Comparison of ENCODE assay signal across 8 cellular contexts in the genomic region with DNA sequence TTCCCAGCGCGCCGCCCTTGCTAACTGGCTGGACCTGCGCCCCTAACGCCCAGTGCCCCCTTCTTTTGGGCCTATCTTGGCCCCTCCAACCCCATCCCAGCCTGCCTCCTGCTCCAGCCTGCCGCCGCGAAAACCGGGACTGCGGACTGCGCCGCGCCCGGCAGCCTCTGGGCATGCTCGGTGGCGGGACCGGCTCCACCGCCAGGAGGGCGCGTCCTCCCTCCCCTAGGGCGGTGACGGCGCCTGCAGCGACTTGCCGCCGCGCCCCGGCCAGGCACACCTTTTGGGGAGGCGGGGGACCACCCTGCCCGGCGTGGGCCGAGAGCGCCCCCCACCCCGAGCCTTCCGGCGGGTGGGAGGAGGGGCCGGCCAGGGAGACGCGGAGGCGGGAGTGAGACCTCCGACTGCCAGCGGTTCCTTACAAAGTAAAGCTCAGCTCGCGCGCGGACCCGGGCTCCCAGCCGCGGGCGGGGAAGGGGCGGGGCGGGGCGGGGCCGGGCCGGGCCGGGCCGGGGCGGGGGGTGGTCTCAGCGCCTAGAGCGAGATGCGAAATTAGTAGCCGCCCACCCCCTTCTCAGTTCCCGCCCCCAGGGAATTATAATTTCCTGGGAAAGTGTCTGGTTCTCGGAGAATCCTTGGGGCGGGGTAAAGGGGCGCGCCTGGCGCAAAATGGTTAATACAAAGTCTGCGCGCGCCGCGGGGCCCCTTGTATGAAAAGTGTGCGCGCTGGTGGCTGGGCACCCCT.
DNase-seq lines count a peak whose midpoint lies in the region; ATAC-seq and TF ChIP-seq lines count a peak whose summit lies in the region.

No MANE protein-coding gene starts in this region.

- TF ChIP-seq POLR2A in HCT116 (IDR thresholded peaks at IDR 0.05; ENCODE audit: borderline replicate concordance, extremely low read depth, insufficient read depth, insufficient read length), result peak; percentile 84

- 4% methylated on average over 22 of the region's 75 CpGs for WGBS in SK-N-SH (ENCODE audit: low lambda C conversion rate)
- under 1% methylated on average over 75 of the region's 75 CpGs for WGBS in liver

- H3K36me3 ChIP-seq in HCT116 (ENCODE audit: control insufficient read depth in 1 of 2, insufficient read depth in 2 of 2, low read length in 2 of 2), result no peaks in the 10 kb centered on the region; a peak in 1 of 4 replicates
- H3K36me3 ChIP-seq in MG63, result peaks cover 17% of the 10 kb centered on the region
- no peaks in the 10 kb centered on the region for H3K36me3 ChIP-seq in SK-N-SH (replicated peaks in 1 of 2; ENCODE audit: control insufficient read depth in 1 of 2, insufficient read depth in 2 of 2, low read length in 1 of 2)
- H3K36me3 ChIP-seq in liver (ENCODE audit: control insufficient read depth in 4 of 4, insufficient read depth in 3 of 4, low read depth in 1 of 4, low read length in 3 of 4), result no peaks in the 10 kb centered on the region

- H4K20me1 ChIP-seq in HCT116 (ENCODE audit: insufficient read depth) (no peaks in the 10 kb centered on the region), SK-N-SH (ENCODE audit: insufficient read depth) (0 out of 2 replicates have a peak, but pooled peaks cover 6% of the 10 kb centered on the region)

- TF ChIP-seq RAD21 in HCT116 (IDR thresholded peaks at IDR 0.05; ENCODE audit: low read depth) (no peak), SK-N-SH (IDR thresholded peaks at IDR 0.05; ENCODE audit: low read length) (no peak), liver (IDR thresholded peaks at IDR 0.05) (peak in 1 of 2 donors; percentile 29)

- peak overlapping the region; percentile 93 for H3K4me2 ChIP-seq in HCT116 (ENCODE audit: low read length)
- H3K4me2 ChIP-seq in SK-N-SH, result peak overlapping the region; percentile 83

- CTCF ChIA-PET in activated naive CD4-positive, alpha-beta T cell treated with anti-CD3 and anti-CD28 coated beads, Interleukin-2, amount 10 ng/mL, durations not matched to agents 7 days and 5 days (lab: Charles Lee), result no interaction called here
- CTCF ChIA-PET in HCT116 (lab: Charles Lee) (no interaction called here), SK-N-SH (lab: Yijun Ruan, JAX) (interaction anchor here (0.9 to 1.2 kb wide), 2 partner anchors 21 to 40 kb away, joined by 3 read pairs; no protein-coding TSS in a partner anchor)

- no peak overlapping the region for H3K27ac Mint-ChIP-seq in activated naive CD4-positive, alpha-beta T cell treated with anti-CD3 and anti-CD28 coated beads, Interleukin-2, amount 10 ng/mL, durations not matched to agents 7 days and 5 days
- H3K27ac Mint-ChIP-seq in stimulated activated naive CD8-positive, alpha-beta T cell treated with anti-CD3 and anti-CD28 coated beads, Interleukin-15, Interleukin-2, amounts not matched to agents 100 ng/mL and 50 ng/mL, for 24 hours, result no peak overlapping the region

- no TSS peak for BruUV-seq in HCT116 (replicated peaks; lab: Mats Ljungman, UMichigan)

- H3K27ac ChIP-seq in HCT116 (ENCODE audit: low read depth, low read length) (peak overlapping the region; percentile 86), SK-N-SH (ENCODE audit: low read depth in 2 of 2, low read length in 1 of 2) (peak overlapping the region; percentile 88 to 97), liver (ENCODE audit: low read depth in 1 of 2, low read length in 2 of 2) (peak overlapping the region; percentile 88 to 98)

- intact Hi-C loops in HCT116 (cut with micrococcal nuclease), result no loop called here

- H3K27me3 ChIP-seq in HCT116 (ENCODE audit: insufficient read depth, low read length) (no peaks in the 10 kb centered on the region), MG63 (no peaks in the 10 kb centered on the region), SK-N-SH (ENCODE audit: insufficient read depth) (no peaks in the 10 kb centered on the region), liver (ENCODE audit: control insufficient read depth in 4 of 4, insufficient read depth in 4 of 4, low read length in 3 of 4) (no peaks in the 10 kb centered on the region)

- RAD21 ChIA-PET in HCT116 (lab: Charles Lee; ENCODE audit: low non-redundant PET in 1 of 2, low total read pairs in 2 of 2, uncharacterized antibody in 2 of 2, unreplicated experiment in 2 of 2), result no interaction called here

- TF ChIP-seq CTCF in HCT116 (IDR thresholded peaks at IDR 0.05 in 2 of 3, conservative IDR thresholded peaks at IDR 0.05 in 1 of 3; ENCODE audit: borderline replicate concordance in 1 of 3, insufficient read depth in 1 of 3, low read depth in 2 of 3, low read length in 2 of 3), result 0 out of 6 replicates have a peak, but pooled peaks of 1 of the 3 experiments have one; percentile 13
- peak; percentile 29 for TF ChIP-seq CTCF in SK-N-SH (IDR thresholded peaks at IDR 0.05)
- TF ChIP-seq CTCF in liver (IDR thresholded peaks at IDR 0.05; ENCODE audit: low read depth, low read length, missing input control), result peak; percentile 37

- no peaks in the 10 kb centered on the region for H3K9me3 Mint-ChIP-seq in activated naive CD4-positive, alpha-beta T cell treated with anti-CD3 and anti-CD28 coated beads, Interleukin-2, amount 10 ng/mL, durations not matched to agents 7 days and 5 days
- H3K9me3 Mint-ChIP-seq in stimulated activated naive CD8-positive, alpha-beta T cell treated with anti-CD3 and anti-CD28 coated beads, Interleukin-15, Interleukin-2, amounts not matched to agents 100 ng/mL and 50 ng/mL, for 24 hours, result no peaks in the 10 kb centered on the region

- H3K79me2 ChIP-seq in HCT116 (ENCODE audit: insufficient read depth, low read length) (peaks cover 32% of the 10 kb centered on the region), SK-N-SH (ENCODE audit: insufficient read depth) (peaks cover 27% of the 10 kb centered on the region)

- no peak; a peak in 1 of 4 replicates for TF ChIP-seq EP300 in SK-N-SH (IDR thresholded peaks at IDR 0.05; ENCODE audit: borderline replicate concordance in 1 of 2, low read depth in 1 of 2, low read length in 1 of 2)

- peak overlapping the region; percentile 73 for H3K4me3 Mint-ChIP-seq in activated naive CD4-positive, alpha-beta T cell treated with anti-CD3 and anti-CD28 coated beads, Interleukin-2, amount 10 ng/mL, durations not matched to agents 7 days and 5 days
- H3K4me3 Mint-ChIP-seq in stimulated activated naive CD8-positive, alpha-beta T cell treated with anti-CD3 and anti-CD28 coated beads, Interleukin-15, Interleukin-2, amounts not matched to agents 100 ng/mL and 50 ng/mL, for 24 hours, result peak overlapping the region; percentile 83

- H3K4me3 ChIP-seq in HCT116 (replicated peaks in 1 of 2; ENCODE audit: low read depth in 1 of 2, low read length in 2 of 2) (peak overlapping the region; percentile 68 to 79), MG63 (peak overlapping the region; percentile 83), SK-N-SH (ENCODE audit: low read depth in 2 of 2, low read length in 1 of 2) (peak overlapping the region; percentile 83 to 96), liver (ENCODE audit: low read depth in 1 of 3, low read length in 3 of 3) (peak overlapping the region; percentile 81 to 89 (median 85))

- H3K27me3 Mint-ChIP-seq in activated naive CD4-positive, alpha-beta T cell treated with anti-CD3 and anti-CD28 coated beads, Interleukin-2, amount 10 ng/mL, durations not matched to agents 7 days and 5 days, result peaks cover 78% of the 10 kb centered on the region
- H3K27me3 Mint-ChIP-seq in stimulated activated naive CD8-positive, alpha-beta T cell treated with anti-CD3 and anti-CD28 coated beads, Interleukin-15, Interleukin-2, amounts not matched to agents 100 ng/mL and 50 ng/mL, for 24 hours, result peaks cover 70% of the 10 kb centered on the region

- H3K9ac ChIP-seq in HCT116 (ENCODE audit: low read length), result peak overlapping the region; percentile 85
- H3K9ac ChIP-seq in SK-N-SH, result peak overlapping the region; percentile 85
- H3K9ac ChIP-seq in liver (ENCODE audit: low read depth in 1 of 2, low read length in 2 of 2), result peak overlapping the region; percentile 55 to 69

- peaks cover 4% of the 10 kb centered on the region for H3K36me3 Mint-ChIP-seq in activated naive CD4-positive, alpha-beta T cell treated with anti-CD3 and anti-CD28 coated beads, Interleukin-2, amount 10 ng/mL, durations not matched to agents 7 days and 5 days
- no peaks in the 10 kb centered on the region for H3K36me3 Mint-ChIP-seq in stimulated activated naive CD8-positive, alpha-beta T cell treated with anti-CD3 and anti-CD28 coated beads, Interleukin-15, Interleukin-2, amounts not matched to agents 100 ng/mL and 50 ng/mL, for 24 hours (ENCODE audit: low read depth)

- peaks cover 31 to 46% of the 10 kb centered on the region in 2 experiments for H3K4me1 ChIP-seq in HCT116 (ENCODE audit: control insufficient read depth in 1 of 2, insufficient read depth in 2 of 2, low read length in 2 of 2)
- peaks cover 31 to 40% of the 10 kb centered on the region in 2 experiments; a peak in 3 of 4 replicates for H3K4me1 ChIP-seq in SK-N-SH (ENCODE audit: control insufficient read depth in 1 of 2, insufficient read depth in 2 of 2, low read depth in 1 of 2, low read length in 1 of 2)
- peaks cover 0 to 46% (median 27%) of the 10 kb centered on the region in 4 donors for H3K4me1 ChIP-seq in liver (ENCODE audit: control insufficient read depth in 4 of 4, insufficient read depth in 4 of 4, low read length in 3 of 4)

- peak; percentile 69 for ATAC-seq in HCT116

- DNase-seq in activated naive CD4-positive, alpha-beta T cell treated with anti-CD3 and anti-CD28 coated beads, Interleukin-2, amount 10 ng/mL, durations not matched to agents 7 days and 5 days, result peak; percentile 45
- no peak for DNase-seq in activated naive CD4-positive, alpha-beta T cell treated with anti-CD3 and anti-CD28 coated beads, Interleukin-2, amount 50 U/mL, for 16 hours
- peak; percentile 71 for DNase-seq in HCT116 (ENCODE audit: low read depth, low spot score)
- peak; percentile 93 for DNase-seq in MG63
- peak; percentile 87 for DNase-seq in SK-N-SH
- DNase-seq in dermis microvascular lymphatic vessel endothelial cell (ENCODE audit: low read depth in 2 of 2), result peak; percentile 35 to 84

- POLR2A ChIA-PET in HCT116 (lab: Charles Lee) (interaction anchor here (0.7 kb wide), 1 partner anchor 12 kb away, joined by 3 read pairs; no protein-coding TSS in a partner anchor), SK-N-SH (lab: Yijun Ruan, JAX) (interaction anchor here (0.6 kb wide), 1 partner anchor 42 kb away, joined by 3 read pairs; no protein-coding TSS in a partner anchor)

- H3K9me2 ChIP-seq in HCT116 (ENCODE audit: insufficient read depth) (no peaks in the 10 kb centered on the region), SK-N-SH (no peaks in the 10 kb centered on the region)

- H3F3A ChIP-seq in SK-N-SH (replicated peaks; ENCODE audit: insufficient read depth), result peaks cover 23% of the 10 kb centered on the region

- H3K4me1 Mint-ChIP-seq in activated naive CD4-positive, alpha-beta T cell treated with anti-CD3 and anti-CD28 coated beads, Interleukin-2, amount 10 ng/mL, durations not matched to agents 7 days and 5 days, result peaks cover 18% of the 10 kb centered on the region
- H3K4me1 Mint-ChIP-seq in stimulated activated naive CD8-positive, alpha-beta T cell treated with anti-CD3 and anti-CD28 coated beads, Interleukin-15, Interleukin-2, amounts not matched to agents 100 ng/mL and 50 ng/mL, for 24 hours (ENCODE audit: low read depth), result peaks cover 21% of the 10 kb centered on the region

- H2AFZ ChIP-seq in HCT116 (ENCODE audit: low read depth, low read length, poor library complexity, severe bottlenecking) (no peak overlapping the region), SK-N-SH (ENCODE audit: low read depth) (peak overlapping the region; percentile 83; the same call in 1 of the 2 replicates)

- H3K9me3 ChIP-seq in HCT116 (ENCODE audit: control insufficient read depth in 1 of 2, insufficient read depth in 1 of 2, low read depth in 1 of 2, low read length in 2 of 2) (no peaks in the 10 kb centered on the region), MG63 (no peaks in the 10 kb centered on the region), SK-N-SH (no peaks in the 10 kb centered on the region), liver (ENCODE audit: control insufficient read depth in 4 of 4, low read length in 3 of 4) (no peaks in the 10 kb centered on the region)
